ENCODE assay signal across 1 cellular context in genomic region chr11:65777241-65777640, GRCh38.
TF ChIP-seq lines count a peak whose summit lies in the region.

No MANE protein-coding gene starts in this region.

TF ChIP-seq in GM12878, 131 proteins besides CTCF, POLR2A, EP300 and RAD21:
- TF ChIP-seq BCLAF1 (IDR thresholded peaks at IDR 0.05): no peak
- TF ChIP-seq IRF4 (IDR thresholded peaks at IDR 0.05; ENCODE audit: low read depth, low read length): no peak
- no peak for TF ChIP-seq HDAC6 (IDR thresholded peaks at IDR 0.05; ENCODE audit: unreplicated experiment)
- TF ChIP-seq ZSCAN29 (IDR thresholded peaks at IDR 0.05): no peak
- no peak for TF ChIP-seq SUZ12 (IDR thresholded peaks at IDR 0.05; ENCODE audit: unreplicated experiment)
- TF ChIP-seq PRDM15 (CRISPR knock-in tag; IDR thresholded peaks at IDR 0.05): no peak
- no peak for TF ChIP-seq POLR2AphosphoS2 (IDR thresholded peaks at IDR 0.05; ENCODE audit: low read depth, low read length)
- no peak for TF ChIP-seq IKZF1 (conservative IDR thresholded peaks at IDR 0.05)
- TF ChIP-seq RB1 (IDR thresholded peaks at IDR 0.05; ENCODE audit: borderline replicate concordance): no peak
- no peak for TF ChIP-seq ZBED1 (IDR thresholded peaks at IDR 0.05; ENCODE audit: borderline replicate concordance)
- TF ChIP-seq ZBTB4 (CRISPR knock-in tag; IDR thresholded peaks at IDR 0.05): no peak
- no peak for TF ChIP-seq HDGF (IDR thresholded peaks at IDR 0.05)
